In the genomic region with DNA sequence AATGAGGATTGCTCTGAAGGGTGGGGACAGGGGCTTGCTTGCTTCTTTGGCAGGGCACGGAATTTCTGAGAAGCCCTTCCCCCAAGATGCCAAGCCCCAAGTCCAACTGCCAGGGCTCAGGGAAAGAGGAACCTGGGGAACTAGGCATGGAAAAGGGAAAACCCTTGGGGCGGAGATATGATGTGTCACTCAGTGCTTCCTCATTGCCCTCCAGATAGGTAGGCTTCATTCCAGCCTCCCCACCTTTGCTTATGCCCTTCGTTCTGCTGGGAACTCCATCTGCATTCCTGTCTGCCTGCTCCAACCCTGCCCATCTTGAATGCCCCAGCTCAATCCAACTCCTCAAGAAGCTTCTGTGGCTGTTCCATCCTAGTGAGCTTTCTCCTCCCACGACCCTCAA, we compare ENCODE assay signal across 23 cellular contexts.
"Had no signal": no experiment of that assay in that cellular context is flagged by ENCODE, and none has a peak within 500 bp of the region (broad histone marks: within the 10 kb centered on the region; RNA-seq: fewer than 3 reads in every experiment).

No MANE protein-coding gene starts in this region.

- H3K9ac ChIP-seq: parathyroid adenoma had no signal

- H3K4me1 ChIP-seq: tibial nerve, vagina had no signal

- ATAC-seq: activated T-cell treated with anti-CD3 and anti-CD28 coated beads, Interleukin-2, amount 50 U/mL, for 4 hours; body of pancreas; naive thymus-derived CD4-positive, alpha-beta T cell; T-cell had no signal

- H3K4me3 ChIP-seq: body of pancreas, lung, tibial nerve, vagina had no signal

- H3K9me3 ChIP-seq: body of pancreas, tibial nerve, vagina had no signal

- H3K27me3 ChIP-seq: body of pancreas, tibial nerve, vagina had no signal

- H3K36me3 ChIP-seq: tibial nerve, vagina had no signal

- DNase-seq: activated CD4-positive, alpha-beta memory T cell treated with anti-CD3 and anti-CD28 coated beads for 36 hours; activated CD4-positive, alpha-beta T cell treated with anti-CD3 and anti-CD28 coated beads for 1 hour; activated gamma-delta T cell treated with Interleukin-2 at 50 U/mL for 16 hours; activated T-cell treated with anti-CD3 and anti-CD28 coated beads, Interleukin-2, amount 50 U/mL, for 4 hours; amygdala; body of pancreas; central memory CD4-positive, alpha-beta T cell; cortex of kidney; effector CD4-positive, alpha-beta T cell; foreskin fibroblast; glutamatergic neuron; immature natural killer cell; midbrain; naive thymus-derived CD4-positive, alpha-beta T cell; stimulated activated CD4-positive, alpha-beta T cell treated with anti-CD3 and anti-CD28 coated beads, Interleukin-15, amount 100 ng/mL, for 24 hours; stimulated activated CD4-positive, alpha-beta T cell treated with anti-CD3 and anti-CD28 coated beads, Interleukin-4, amount 100 ng/mL, for 24 hours; stimulated activated naive CD4-positive, alpha-beta T cell; T-cell; T1000 had no signal

- H3K27ac ChIP-seq: body of pancreas, parathyroid adenoma, tibial nerve, vagina had no signal

- H3K79me2 ChIP-seq: parathyroid adenoma had no signal
